8 cellular contexts compared by ENCODE assay signal in genomic region chr14:93788557-93789365, GRCh38. TPM values are rescaled to one million over a fixed set of nuclear protein-coding genes. Genes with fewer than 3 reads are reported as not detected.
DNase-seq lines count a peak whose midpoint lies in the region; ATAC-seq and TF ChIP-seq lines count a peak whose summit lies in the region.

No MANE protein-coding gene starts in this region.

- no peaks in the 10 kb centered on the region for H3K36me3 ChIP-seq in testis (ENCODE audit: low read depth, missing control alignments)

- H3K27ac Mint-ChIP-seq in natural killer cell treated with Interleukin-12 subunit alpha and Interleukin-12 subunit beta and Interleukin-15 and Interleukin-18, amount 100 ng/mL, for 72 hours = no peak overlapping the region

- DNase-seq in AG08396 (ENCODE audit: low spot score) (peak; percentile 44), NCI-H1092 treated with DMSO at 0.1 percent for 48 hours (lab: John Stamatoyannopoulos, UW) (peak; percentile 58), T47D (ENCODE audit: low read depth in 1 of 2, low spot score in 1 of 2) (peak; percentile 79 to 96), left colon (peak in 1 of 2 donors; percentile 9), testis (peak; percentile 29)
- DNase-seq in natural killer cell treated with Interleukin-12 subunit alpha and Interleukin-12 subunit beta and Interleukin-15 and Interleukin-18, amount 100 ng/mL, for 72 hours (ENCODE audit: low spot score) = no peak

- H3K4me3 Mint-ChIP-seq in natural killer cell treated with Interleukin-12 subunit alpha and Interleukin-12 subunit beta and Interleukin-15 and Interleukin-18, amount 100 ng/mL, for 72 hours = no peak overlapping the region

- H3K4me1 ChIP-seq in testis = no peaks in the 10 kb centered on the region

- peak in 1 of 3 experiments; percentile 23 for TF ChIP-seq CTCF in testis (IDR thresholded peaks at IDR 0.05)

- H3K27ac ChIP-seq in testis = no peak overlapping the region

- no peaks in the 10 kb centered on the region for H3K36me3 Mint-ChIP-seq in natural killer cell treated with Interleukin-12 subunit alpha and Interleukin-12 subunit beta and Interleukin-15 and Interleukin-18, amount 100 ng/mL, for 72 hours

- WGBS in testis, 2 donors = 3 to 11% methylated on average over 11 to 75 of the region's 88 CpGs

- no peaks in the 10 kb centered on the region for H3K9me3 ChIP-seq in testis

- no peaks in the 10 kb centered on the region for H3K27me3 ChIP-seq in testis

- no peak for TF ChIP-seq POLR2A in testis (IDR thresholded peaks at IDR 0.05)

- peaks cover 50 to 69% of the 10 kb centered on the region in 2 donors for H3K27me3 Mint-ChIP-seq in natural killer cell treated with Interleukin-12 subunit alpha and Interleukin-12 subunit beta and Interleukin-15 and Interleukin-18, amount 100 ng/mL, for 72 hours

- peak overlapping the region; percentile 42 to 61 for H3K4me3 ChIP-seq in testis

- intact Hi-C loops in left colon (cut with DNase I, micrococcal nuclease) (no loop called here), testis (cut with DNase I; ENCODE audit: low total_unique reads) (no loop called here)

- ATAC-seq in left colon (peak; percentile 57), HG03442 (IDR thresholded peaks at IDR 0.05; ENCODE audit: unreplicated experiment) (no peak), GM18502 (IDR thresholded peaks at IDR 0.05; ENCODE audit: poor library complexity, unreplicated experiment) (no peak)
- ATAC-seq in natural killer cell treated with Interleukin-12 subunit alpha and Interleukin-12 subunit beta and Interleukin-15 and Interleukin-18, amount 100 ng/mL, for 72 hours = no peak

- peaks cover 0 to 2% of the 10 kb centered on the region in 2 donors for H3K4me1 Mint-ChIP-seq in natural killer cell treated with Interleukin-12 subunit alpha and Interleukin-12 subunit beta and Interleukin-15 and Interleukin-18, amount 100 ng/mL, for 72 hours (ENCODE audit: low read depth in 2 of 2)

- in situ Hi-C loops in T47D (cut with HindIII; ENCODE audit: low pct_unique_long_range_greater_than_20kb, low sequenced_read_pairs) = no loop called here

- H3K9me3 Mint-ChIP-seq in natural killer cell treated with Interleukin-12 subunit alpha and Interleukin-12 subunit beta and Interleukin-15 and Interleukin-18, amount 100 ng/mL, for 72 hours = no peaks in the 10 kb centered on the region

RNA-seq across cellular contexts. Expression of gene PRIMA1, which starts 0.5 kb away (rescaled TPM):
- total RNA-seq in left colon = 1 to 10 TPM; 1.8 to 5.3 TPM
- total RNA-seq in testis = 1 to 10 TPM; 2.1 to 3.4 TPM
- 7.3 TPM for polyA plus RNA-seq in testis (ENCODE audit: insufficient read depth, low read depth, low replicate concordance)
- not detected for total RNA-seq in natural killer cell treated with Interleukin-12 subunit alpha and Interleukin-12 subunit beta and Interleukin-15 and Interleukin-18, amount 100 ng/mL, for 72 hours
